10 cellular contexts compared by ENCODE assay signal in the genomic region with DNA sequence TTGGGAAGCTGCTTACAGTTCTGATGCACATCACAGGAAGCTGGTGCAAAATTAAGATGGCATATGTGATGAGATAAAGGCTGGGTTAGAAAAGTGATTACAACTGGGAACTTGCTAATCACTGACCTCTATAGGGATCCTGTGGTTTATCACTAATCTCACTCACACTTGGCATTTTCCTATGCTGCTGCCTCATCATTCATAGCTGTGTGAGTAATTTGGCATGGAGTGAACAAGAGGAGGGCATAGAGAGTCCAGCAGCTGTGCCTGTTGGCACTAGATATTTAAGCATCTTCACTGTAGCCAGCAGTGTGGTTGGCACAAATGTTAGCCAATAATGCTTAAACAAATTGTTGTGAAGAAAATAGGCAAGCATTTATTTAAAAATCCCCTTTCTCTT.
DNase-seq lines count a peak whose midpoint lies in the region; ATAC-seq, FAIRE-seq and TF ChIP-seq lines count a peak whose summit lies in the region.
"Had no signal": no experiment of that assay in that cellular context is flagged by ENCODE, and none has a peak within 500 bp of the region (broad histone marks: within the 10 kb centered on the region; RNA-seq: fewer than 3 reads in every experiment).

No MANE protein-coding gene starts in this region.

- DNase-seq in COR-L47 (lab: John Stamatoyannopoulos, UW) (peak; percentile 22), NCI-H1092 (lab: John Stamatoyannopoulos, UW) (peak; percentile 52), amniotic stem cell (lab: John Stamatoyannopoulos, UW) (peak; percentile 19), keratinocyte (ENCODE audit: low read depth, low spot score) (no peak), ascending aorta (ENCODE audit: low spot score in 2 of 2) (no peak), mesothelial cell of epicardium (ENCODE audit: low spot score in 2 of 2, unreplicated experiment in 2 of 2) (no peak), nephron progenitor cell (no peak)
- DNase-seq: activated T-cell treated with anti-CD3 and anti-CD28 coated beads, Interleukin-2, amount 50 U/mL, for 48 hours had no signal

- TF ChIP-seq CTCF in keratinocyte (optimal IDR thresholded peaks at IDR 0.05 in 1 of 3, IDR thresholded peaks at IDR 0.05 in 1 of 3, conservative IDR thresholded peaks at IDR 0.05 in 1 of 3; ENCODE audit: extremely low read depth in 1 of 3, insufficient read depth in 2 of 3, low read length in 3 of 3) (no peak), ascending aorta (IDR thresholded peaks at IDR 0.05) (no peak), mesothelial cell of epicardium (IDR thresholded peaks at IDR 0.05; ENCODE audit: unreplicated experiment) (no peak), nephron progenitor cell (IDR thresholded peaks at IDR 0.05) (no peak)

- no peak overlapping the region for H2AFZ ChIP-seq in keratinocyte (ENCODE audit: control insufficient read depth, low read length)

- H3K9ac ChIP-seq in keratinocyte (ENCODE audit: control insufficient read depth, extremely low read depth, insufficient read depth, low read length) = no peak overlapping the region

- H3K36me3 ChIP-seq in keratinocyte (ENCODE audit: control insufficient read depth in 2 of 2, extremely low read depth in 1 of 2, insufficient read depth in 2 of 2, low read length in 2 of 2) (peaks cover 0 to 5% of the 10 kb centered on the region in 2 experiments), ascending aorta (no peaks in the 10 kb centered on the region)

- intact Hi-C loops in ascending aorta (cut with DNase I) = no loop called here

- dilution Hi-C loops in keratinocyte (cut with MboI; ENCODE audit: extremely low pct_ligation_motif_present, low sequenced_read_pairs) = no loop called here

- no peak overlapping the region for H3K4me3 ChIP-seq in keratinocyte (ENCODE audit: control insufficient read depth in 2 of 3, extremely low read depth in 1 of 3, insufficient read depth in 2 of 3, low read depth in 1 of 3, low read length in 3 of 3)
- no peak overlapping the region for H3K4me3 ChIP-seq in ascending aorta

- H3K27ac Mint-ChIP-seq in mesothelial cell of epicardium (no peak overlapping the region), nephron progenitor cell (no peak overlapping the region)

- H3K4me1 Mint-ChIP-seq in mesothelial cell of epicardium (peaks cover 25% of the 10 kb centered on the region), nephron progenitor cell (peaks cover 19% of the 10 kb centered on the region)

- no peaks in the 10 kb centered on the region for H3K9me3 ChIP-seq in keratinocyte (ENCODE audit: control insufficient read depth, low read depth, low read length)
- no peaks in the 10 kb centered on the region for H3K9me3 ChIP-seq in ascending aorta

- no peaks in the 10 kb centered on the region for H3K79me2 ChIP-seq in keratinocyte (ENCODE audit: control insufficient read depth, insufficient read depth, low read length)

- H3K4me2 ChIP-seq in keratinocyte (ENCODE audit: control insufficient read depth, extremely low read depth, insufficient read depth, low read depth, low read length) = no peak overlapping the region

- FAIRE-seq in keratinocyte (lab: Jason Lieb, UNC) = peak; percentile 55

- H3K4me1 ChIP-seq in keratinocyte (ENCODE audit: control insufficient read depth, extremely low read depth, insufficient read depth, low read length) (peaks cover 6% of the 10 kb centered on the region), ascending aorta (peaks cover 0 to 20% of the 10 kb centered on the region in 2 donors)

- no peaks in the 10 kb centered on the region for H3K27me3 Mint-ChIP-seq in mesothelial cell of epicardium (ENCODE audit: low read depth)
- H3K27me3 Mint-ChIP-seq in nephron progenitor cell (ENCODE audit: low read depth, poor library complexity) = no peaks in the 10 kb centered on the region

- no peaks in the 10 kb centered on the region for H3K9me3 Mint-ChIP-seq in mesothelial cell of epicardium
- no peaks in the 10 kb centered on the region for H3K9me3 Mint-ChIP-seq in nephron progenitor cell
- H3K9me3 Mint-ChIP-seq: neural crest cell had no signal

- no peaks in the 10 kb centered on the region for H4K20me1 ChIP-seq in keratinocyte (ENCODE audit: control insufficient read depth, extremely low read depth, insufficient read depth, low read length)

- no peaks in the 10 kb centered on the region for H3K27me3 ChIP-seq in keratinocyte (ENCODE audit: control insufficient read depth, extremely low read depth, insufficient read depth, low read length)
- H3K27me3 ChIP-seq in ascending aorta = no peaks in the 10 kb centered on the region

- no peak overlapping the region for H3K4me3 Mint-ChIP-seq in mesothelial cell of epicardium
- no peak overlapping the region for H3K4me3 Mint-ChIP-seq in nephron progenitor cell
- H3K4me3 Mint-ChIP-seq: neural crest cell had no signal

- ATAC-seq in GM21529 (IDR thresholded peaks at IDR 0.05; ENCODE audit: unreplicated experiment) = no peak

- H3K36me3 Mint-ChIP-seq in mesothelial cell of epicardium = peaks cover 5% of the 10 kb centered on the region
- peaks cover 53% of the 10 kb centered on the region for H3K36me3 Mint-ChIP-seq in nephron progenitor cell (ENCODE audit: low read depth)

- H3K27ac ChIP-seq in keratinocyte (ENCODE audit: control insufficient read depth, insufficient read depth, low read length) = no peak overlapping the region
- H3K27ac ChIP-seq in ascending aorta = no peak overlapping the region

- no peaks in the 10 kb centered on the region for H3K9me1 ChIP-seq in keratinocyte (ENCODE audit: control insufficient read depth, extremely low read depth, insufficient read depth, low read length)

Comparison
In these comparisons a context has a peak if more than half of its experiments do, and no peak if none do; other contexts are left out.
1. DNase-seq: peak in COR-L47 (single experiment), NCI-H1092 (single experiment) and amniotic stem cell (single experiment); none in keratinocyte (single experiment), ascending aorta (0 of 2), mesothelial cell of epicardium (0 of 2) and nephron progenitor cell (single experiment).